Comparison of ENCODE assay signal across 12 cellular contexts in genomic region chr7:97951532-97951931, GRCh38. TPM values are rescaled to one million over a fixed set of nuclear protein-coding genes. Genes with fewer than 3 reads are reported as not detected.
"Had no signal": no experiment of that assay in that cellular context is flagged by ENCODE, and none has a peak within 500 bp of the region (broad histone marks: within the 10 kb centered on the region; RNA-seq: fewer than 3 reads in every experiment).

No MANE protein-coding gene starts in this region.

RNA-seq across cellular contexts. Expression of gene OCM2, which starts 38.5 kb away (rescaled TPM):
- total RNA-seq: activated CD4-positive, alpha-beta memory T cell treated with anti-CD3 and anti-CD28 coated beads, Interleukin-2, amount 10 ng/mL, durations not matched to agents 7 days and 5 days; activated CD8-positive, alpha-beta memory T cell treated with anti-CD3 and anti-CD28 coated beads, Interleukin-2, amount 10 ng/mL, durations not matched to agents 7 days and 5 days; gastrocnemius medialis; kidney epithelial cell; left ventricle myocardium inferior; naive thymus-derived CD8-positive, alpha-beta T cell; ovary; sciatic nerve; T-cell; testis; urinary bladder had no signal
- polyA plus RNA-seq: esophagus; naive thymus-derived CD8-positive, alpha-beta T cell; ovary; urinary bladder had no signal
